Comparison of ENCODE assay signal across 8 cellular contexts in genomic region chr1:20151906-20152598, GRCh38. TPM values are rescaled to one million over a fixed set of nuclear protein-coding genes. Genes with fewer than 3 reads are reported as not detected.
DNase-seq lines count a peak whose midpoint lies in the region; ATAC-seq and TF ChIP-seq lines count a peak whose summit lies in the region.

No MANE protein-coding gene starts in this region.

- no peak overlapping the region for H2BK120ac ChIP-seq in neuronal stem cell (ENCODE audit: low read depth, low read length)

- no peak overlapping the region for H2BK5ac ChIP-seq in neuronal stem cell (ENCODE audit: low read length)

- H3K9me3 ChIP-seq in Karpas-422 (ENCODE audit: low read length) (no peaks in the 10 kb centered on the region), gastroesophageal sphincter (no peaks in the 10 kb centered on the region), neuronal stem cell (replicated peaks in 1 of 2; ENCODE audit: control insufficient read depth in 2 of 2, insufficient read depth in 1 of 2, low read depth in 1 of 2, low read length in 2 of 2) (no peaks in the 10 kb centered on the region), stomach (peaks cover 0 to 4% (median 0%) of the 10 kb centered on the region in 4 donors)

- H3K9me2 ChIP-seq in Karpas-422 (replicated peaks; ENCODE audit: insufficient read depth, low read length) = no peaks in the 10 kb centered on the region

- H4K91ac ChIP-seq in neuronal stem cell (ENCODE audit: low read depth, low read length, poor library complexity) = no peak overlapping the region

- H3K4me3 ChIP-seq in Karpas-422 (ENCODE audit: low read length) (peak overlapping the region; percentile 55; the same call in 1 of the 2 replicates), gastroesophageal sphincter (peak overlapping the region in 1 of 2 donors; percentile 52), neuronal stem cell (ENCODE audit: low read length in 2 of 2) (no peak overlapping the region), stomach (peak overlapping the region; percentile 33 to 47 (median 40))

- intact Hi-C loops in stomach (cut with DNase I; ENCODE audit: low total_unique reads) = loop anchor here (5.0 kb wide), 1 partner anchor 235 kb away; no protein-coding TSS in a partner anchor

- peak overlapping the region; percentile 51 for H2BK15ac ChIP-seq in neuronal stem cell (ENCODE audit: low read length)

- H3K27ac ChIP-seq in Karpas-422 (ENCODE audit: low read length) (no peak overlapping the region), gastroesophageal sphincter (peak overlapping the region in 2 of 4 donors; percentile 17 to 39), neuronal stem cell (replicated peaks; ENCODE audit: low read length) (no peak overlapping the region), stomach (peak overlapping the region in 1 of 5 donors; percentile 63)

- H3K18ac ChIP-seq in neuronal stem cell (ENCODE audit: low read length) = peak overlapping the region; percentile 86

- H3K4me1 ChIP-seq in Karpas-422 (ENCODE audit: low read length) (peaks cover 6% of the 10 kb centered on the region), gastroesophageal sphincter (peaks cover 0 to 16% (median 10%) of the 10 kb centered on the region in 3 donors), neuronal stem cell (ENCODE audit: control insufficient read depth in 2 of 2, insufficient read depth in 1 of 2, low read depth in 1 of 2, low read length in 2 of 2) (peaks cover 0 to under 1% of the 10 kb centered on the region in 2 donors), stomach (peaks cover 7 to 33% (median 23%) of the 10 kb centered on the region in 4 donors)

- ATAC-seq in GM18520 (IDR thresholded peaks at IDR 0.05; ENCODE audit: unreplicated experiment) (peak; percentile 45), gastroesophageal sphincter (peak; percentile 90)

- no peaks in the 10 kb centered on the region for H4K20me1 ChIP-seq in Karpas-422 (ENCODE audit: insufficient read depth, low read depth, low read length)

- peak overlapping the region; percentile 74 for H4K8ac ChIP-seq in neuronal stem cell (ENCODE audit: low read depth, low read length)

- TF ChIP-seq POLR2A in gastroesophageal sphincter (IDR thresholded peaks at IDR 0.05) (no peak), stomach (IDR thresholded peaks at IDR 0.05) (no peak)

- H3K79me1 ChIP-seq in neuronal stem cell (ENCODE audit: low read depth, low read length) = no peaks in the 10 kb centered on the region

- peak overlapping the region; percentile 66 for H3K4me2 ChIP-seq in Karpas-422 (ENCODE audit: low read depth, low read length, poor library complexity, severe bottlenecking)
- peak overlapping the region; percentile 52 for H3K4me2 ChIP-seq in neuronal stem cell (ENCODE audit: insufficient read depth, low read length, poor library complexity, severe bottlenecking)

- H3K4ac ChIP-seq in neuronal stem cell (ENCODE audit: low read length) = no peak overlapping the region

- peak overlapping the region; percentile 52; the same call in 1 of the 2 replicates for H3K9ac ChIP-seq in Karpas-422 (ENCODE audit: low read length)
- peak overlapping the region; percentile 87 for H3K9ac ChIP-seq in neuronal stem cell (ENCODE audit: low read depth, low read length, poor library complexity)

- H2AFZ ChIP-seq in Karpas-422 (ENCODE audit: low read length) (peak overlapping the region; percentile 88; the same call in 1 of the 2 replicates), neuronal stem cell (ENCODE audit: low read length) (peak overlapping the region; percentile 82)

- H3K27me3 ChIP-seq in Karpas-422 (ENCODE audit: low read length) = no peaks in the 10 kb centered on the region
- no peaks in the 10 kb centered on the region for H3K27me3 ChIP-seq in gastroesophageal sphincter
- H3K27me3 ChIP-seq in neuronal stem cell (ENCODE audit: control insufficient read depth in 3 of 3, insufficient read depth in 3 of 3, low read depth in 1 of 3, low read length in 3 of 3) = peaks cover 0 to 3% (median 0%) of the 10 kb centered on the region in 3 experiments
- peaks cover 0 to 16% (median 0%) of the 10 kb centered on the region in 3 donors for H3K27me3 ChIP-seq in stomach

- no peak for TF ChIP-seq EP300 in gastroesophageal sphincter (IDR thresholded peaks at IDR 0.05)
- TF ChIP-seq EP300 in stomach (IDR thresholded peaks at IDR 0.05) = no peak

- no CpG with 5 or more reads among the region's 29 CpGs for WGBS in gastroesophageal sphincter (ENCODE audit: low coverage in 1 of 2), 2 donors
- no CpG with 5 or more reads among the region's 29 CpGs for WGBS in neuronal stem cell (ENCODE audit: extremely low coverage in 2 of 2, insufficient read length in 2 of 2, insufficient replicate concordance in 1 of 2), 2 donors
- 5 to 11% (median 6%) methylated on average over 17 to 29 of the region's 29 CpGs for WGBS in stomach, 5 donors

- no peaks in the 10 kb centered on the region for H3K79me2 ChIP-seq in Karpas-422 (ENCODE audit: low read length)

- H3K14ac ChIP-seq in neuronal stem cell (ENCODE audit: low read length) = peak overlapping the region; percentile 83

- peak overlapping the region; percentile 86 for H3K23ac ChIP-seq in neuronal stem cell (ENCODE audit: low read depth, low read length, poor library complexity)

- TF ChIP-seq CTCF in gastroesophageal sphincter (IDR thresholded peaks at IDR 0.05) (peak in 3 of 4 experiments; percentile 94 to 98 (median 96)), stomach (IDR thresholded peaks at IDR 0.05) (peak in 5 of 7 experiments; percentile 83 to 95 (median 87))

- H2BK12ac ChIP-seq in neuronal stem cell (ENCODE audit: low read length) = no peak overlapping the region

- peak; percentile 36 for DNase-seq in A172 (ENCODE audit: low spot score)
- peak; percentile 93 for DNase-seq in Karpas-422
- peak; percentile 6 for DNase-seq in SHP77 treated with DMSO at 0.1 percent for 48 hours (lab: John Stamatoyannopoulos, UW)
- DNase-seq in activated gamma-delta T cell treated with anti-CD3 and anti-CD28 coated beads, Interleukin-2, amount 50 U/mL, for 16 hours (ENCODE audit: low read depth) = peak; percentile 65
- peak; percentile 70 for DNase-seq in neuronal stem cell (ENCODE audit: low spot score)
- DNase-seq in stomach = peak; percentile 84

- peak overlapping the region; percentile 53 for H2AK5ac ChIP-seq in neuronal stem cell (ENCODE audit: low read depth, low read length)

- no peaks in the 10 kb centered on the region for H3K36me3 ChIP-seq in Karpas-422 (ENCODE audit: insufficient read depth, low read length)
- no peaks in the 10 kb centered on the region for H3K36me3 ChIP-seq in gastroesophageal sphincter
- H3K36me3 ChIP-seq in neuronal stem cell (replicated peaks in 1 of 2; ENCODE audit: control insufficient read depth in 2 of 2, insufficient read depth in 2 of 2, low read length in 2 of 2) = no peaks in the 10 kb centered on the region
- no peaks in the 10 kb centered on the region for H3K36me3 ChIP-seq in stomach

RNA-seq across cellular contexts. Expression of gene PLA2G2F, which starts 12.9 kb away (rescaled TPM):
- not detected in 2 replicates for total RNA-seq in A172 (2014; rRNA removed; shearing (Covaris generic))
- total RNA-seq in Karpas-422 (2014; rRNA removed; shearing (Covaris generic); ENCODE audit: low replicate concordance) = not detected in 2 replicates
- not detected for total RNA-seq in gastroesophageal sphincter
- not detected for polyA plus RNA-seq in neuronal stem cell (2013, experiment 1 of 2)
- polyA plus RNA-seq in neuronal stem cell (2013, experiment 2 of 2) = not detected
- 1 to 10 TPM in 1 of 5 donors, under 1 TPM in 1, not detected in 3; 0.18 to 6.4 TPM for total RNA-seq in stomach
- polyA plus RNA-seq in stomach = not detected

RNA-seq across cellular contexts. Expression of gene PLA2G2D, which starts 32.7 kb away (rescaled TPM):
- total RNA-seq in A172 (2014; rRNA removed; shearing (Covaris generic)) = not detected in 2 replicates
- total RNA-seq in Karpas-422 (2014; rRNA removed; shearing (Covaris generic); ENCODE audit: low replicate concordance) = not detected in 2 replicates
- not detected for total RNA-seq in gastroesophageal sphincter
- polyA plus RNA-seq in neuronal stem cell (2013, experiment 1 of 2) = not detected
- not detected for polyA plus RNA-seq in neuronal stem cell (2013, experiment 2 of 2)
- not detected for total RNA-seq in stomach
- polyA plus RNA-seq in stomach = under 1 TPM in 1 of 3 donors, not detected in 2; 0.23 TPM

RNA-seq across cellular contexts. Expression of gene UBXN10, which starts 33.8 kb away (rescaled TPM):
- total RNA-seq in A172 (2014; rRNA removed; shearing (Covaris generic)) = not detected in 2 replicates
- total RNA-seq in Karpas-422 (2014; rRNA removed; shearing (Covaris generic); ENCODE audit: low replicate concordance) = not detected in 2 replicates
- total RNA-seq in gastroesophageal sphincter (10 to 100 TPM in 3 of 4 donors, 1 to 10 TPM in 1; 9.2 to 27.9 (median 18.8) TPM), stomach (1 to 10 TPM; 1.2 to 8.0 (median 3.8) TPM)
- polyA plus RNA-seq in neuronal stem cell (2013, experiment 1 of 2) = 0.50 TPM
- polyA plus RNA-seq in neuronal stem cell (2013, experiment 2 of 2) = 0.55 TPM
- polyA plus RNA-seq in stomach = 1 to 10 TPM in 2 of 3 donors, under 1 TPM in 1; 0.31 to 1.8 (median 1.5) TPM

RNA-seq across cellular contexts. Expression of gene PLA2G2C, which starts 34.3 kb away (rescaled TPM):
- total RNA-seq in A172 (2014; rRNA removed; shearing (Covaris generic)) = not detected in 2 replicates
- not detected in 2 replicates for total RNA-seq in Karpas-422 (2014; rRNA removed; shearing (Covaris generic); ENCODE audit: low replicate concordance)
- total RNA-seq in gastroesophageal sphincter (under 1 TPM in 2 of 4 donors, not detected in 2; 0.31 to 0.81 TPM), stomach (1 to 10 TPM in 1 of 5 donors, under 1 TPM in 1, not detected in 3; 0.73 to 1.3 TPM)
- polyA plus RNA-seq in neuronal stem cell (2013, experiment 1 of 2) = not detected
- polyA plus RNA-seq in neuronal stem cell (2013, experiment 2 of 2) = not detected
- under 1 TPM in 1 of 3 donors, not detected in 2; 0.43 TPM for polyA plus RNA-seq in stomach

Comparison
In these comparisons a context has a peak if more than half of its experiments do, and no peak if none do; other contexts are left out.
1. DNase-seq: peak in every context shown above with its lines; median percentile 93 in Karpas-422; 84 in stomach; 70 in neuronal stem cell; 65 in activated gamma-delta T cell treated with anti-CD3 and anti-CD28 coated beads, Interleukin-2, amount 50 U/mL, for 16 hours; 36 in A172; 6 in SHP77 treated with DMSO at 0.1 percent for 48 hours.
2. H3K4me3 ChIP-seq: peak in Karpas-422 (single experiment) and stomach (4 of 4); none in neuronal stem cell (0 of 2).